ENCODE assay signal across 16 cellular contexts in genomic region chr7:47556511-47557180, GRCh38. TPM values are rescaled to one million over a fixed set of nuclear protein-coding genes. Genes with fewer than 3 reads are reported as not detected.
A peak's percentile ranks its signal among the peaks of the same experiment; 100 is the strongest.
DNase-seq lines count a peak whose midpoint lies in the region; ATAC-seq and TF ChIP-seq lines count a peak whose summit lies in the region.
"Had no signal": no experiment of that assay in that cellular context is flagged by ENCODE, and none has a peak within 500 bp of the region (broad histone marks: within the 10 kb centered on the region; RNA-seq: fewer than 3 reads in every experiment).

No MANE protein-coding gene starts in this region.

- no peak overlapping the region for H3K4me3 Mint-ChIP-seq in endodermal cell
- H3K4me3 Mint-ChIP-seq: activated CD4-positive, alpha-beta T cell treated with anti-CD3 and anti-CD28 coated beads for 36 hours; activated T-cell treated with anti-CD3 and anti-CD28 coated beads, Interleukin-2, amount 50 U/mL, for 4 hours; T-helper 1 cell treated with Interleukin-12 subunit alpha and Interleukin-12 subunit beta and Interleukin-4 antibody, amounts not matched to agents 30 μg/mL and 1 μg/mL, for 36 hours had no signal

- peak overlapping the region; percentile 81 for H3K27ac Mint-ChIP-seq in endodermal cell
- H3K27ac Mint-ChIP-seq: activated CD4-positive, alpha-beta T cell treated with anti-CD3 and anti-CD28 coated beads for 36 hours; T-helper 1 cell treated with Interleukin-12 subunit alpha and Interleukin-12 subunit beta and Interleukin-4 antibody, amounts not matched to agents 30 μg/mL and 1 μg/mL, for 36 hours had no signal

- H3K4me3 ChIP-seq in endodermal cell (ENCODE audit: low read length) = no peak overlapping the region
- H3K4me3 ChIP-seq in osteoblast (ENCODE audit: insufficient read depth, low read length) = no peak overlapping the region
- no peak overlapping the region for H3K4me3 ChIP-seq in BE2C (ENCODE audit: low read depth, low read length)
- H3K4me3 ChIP-seq: lung, ovary had no signal

- WGBS in endodermal cell (ENCODE audit: insufficient coverage in 1 of 2, insufficient read length in 1 of 2), 2 experiments = 89 to 100% methylated on average over 5 to 13 of the region's 13 CpGs

- H3K27me3 Mint-ChIP-seq in endodermal cell (ENCODE audit: insufficient read depth) = peaks cover 3% of the 10 kb centered on the region
- H3K27me3 Mint-ChIP-seq: activated CD4-positive, alpha-beta T cell treated with anti-CD3 and anti-CD28 coated beads for 36 hours had no signal

- H3K36me3 ChIP-seq in endodermal cell (ENCODE audit: control insufficient read depth, insufficient read depth, low read length) = no peaks in the 10 kb centered on the region
- H3K36me3 ChIP-seq in osteoblast (ENCODE audit: insufficient read depth, low read length) = no peaks in the 10 kb centered on the region
- no peaks in the 10 kb centered on the region for H3K36me3 ChIP-seq in BE2C
- H3K36me3 ChIP-seq: ovary had no signal

- peaks cover 34% of the 10 kb centered on the region for H4K20me1 ChIP-seq in osteoblast (ENCODE audit: insufficient read depth, low read length)

- peaks cover 7% of the 10 kb centered on the region for H3K9me3 Mint-ChIP-seq in endodermal cell
- H3K9me3 Mint-ChIP-seq: T-helper 1 cell treated with Interleukin-12 subunit alpha and Interleukin-12 subunit beta and Interleukin-4 antibody, amounts not matched to agents 30 μg/mL and 1 μg/mL, for 36 hours had no signal

- H3K9me3 ChIP-seq in endodermal cell (ENCODE audit: control insufficient read depth, low read length) = peaks cover 5% of the 10 kb centered on the region
- H3K9me3 ChIP-seq in osteoblast (ENCODE audit: low read depth, low read length) = no peaks in the 10 kb centered on the region
- H3K9me3 ChIP-seq in BE2C = no peaks in the 10 kb centered on the region
- H3K9me3 ChIP-seq: ovary had no signal

- H2AFZ ChIP-seq in osteoblast (ENCODE audit: low read length) = no peak overlapping the region

- H3K36me3 Mint-ChIP-seq in endodermal cell (ENCODE audit: low read depth) = peaks cover 6% of the 10 kb centered on the region

- H3K27me3 ChIP-seq in endodermal cell (ENCODE audit: control insufficient read depth, insufficient read depth, low read length, poor library complexity, severe bottlenecking) (no peaks in the 10 kb centered on the region), osteoblast (ENCODE audit: insufficient read depth, low read length) (no peaks in the 10 kb centered on the region), BE2C (no peaks in the 10 kb centered on the region)
- H3K27me3 ChIP-seq: ovary had no signal

- H3K4me1 ChIP-seq in endodermal cell (ENCODE audit: control insufficient read depth, insufficient read depth, low read length) (peaks cover 11% of the 10 kb centered on the region), osteoblast (ENCODE audit: insufficient read depth, low read length) (peaks cover 37% of the 10 kb centered on the region), BE2C (no peaks in the 10 kb centered on the region)

- DNase-seq in Daoy (ENCODE audit: low read depth) (peak; percentile 58), NOMO-1 treated with dmso at 0.1 percent for 144 hours (lab: John Stamatoyannopoulos, UW; ENCODE audit: unreplicated experiment) (peak; percentile 6), endodermal cell (no peak), osteoblast (ENCODE audit: insufficient read length, low spot score, missing footprints) (peak; percentile 92), AML-193 (lab: John Stamatoyannopoulos, UW) (no peak), BE2C (no peak)
- no peak for DNase-seq in effector CD4-positive, alpha-beta T cell
- DNase-seq: activated CD4-positive, alpha-beta T cell treated with anti-CD3 and anti-CD28 coated beads for 36 hours; activated T-cell treated with anti-CD3 and anti-CD28 coated beads, Interleukin-2, amount 50 U/mL, for 4 hours; NCI-H1092; NCI-H2227 treated with DMSO at 0.1 percent for 48 hours; OCI-M1; ovary had no signal

- no peak overlapping the region for H3K27ac ChIP-seq in endodermal cell (ENCODE audit: low read depth, low read length)
- peak overlapping the region; percentile 47 for H3K27ac ChIP-seq in osteoblast (ENCODE audit: low read depth, low read length)
- H3K27ac ChIP-seq: ovary had no signal

- TF ChIP-seq CTCF in endodermal cell (conservative IDR thresholded peaks at IDR 0.05) = no peak
- no peak for TF ChIP-seq CTCF in osteoblast (IDR thresholded peaks at IDR 0.05; ENCODE audit: extremely low read depth, low read depth, low read length)
- no peak for TF ChIP-seq CTCF in BE2C (IDR thresholded peaks at IDR 0.05; ENCODE audit: low read depth, low read length)

- H3K4me2 ChIP-seq in osteoblast (ENCODE audit: insufficient read depth, low read length) = peak overlapping the region; percentile 42

- peaks cover 38% of the 10 kb centered on the region for H3K4me1 Mint-ChIP-seq in endodermal cell
- H3K4me1 Mint-ChIP-seq: activated CD4-positive, alpha-beta T cell treated with anti-CD3 and anti-CD28 coated beads for 36 hours had no signal

- no peak for ATAC-seq in HG02571 (IDR thresholded peaks at IDR 0.05; ENCODE audit: unreplicated experiment)
- ATAC-seq: activated CD4-positive, alpha-beta T cell treated with anti-CD3 and anti-CD28 coated beads for 36 hours; activated T-cell treated with anti-CD3 and anti-CD28 coated beads, Interleukin-2, amount 50 U/mL, for 4 hours had no signal

- H3K9ac ChIP-seq in endodermal cell (ENCODE audit: extremely low read depth, low read length, poor library complexity, severe bottlenecking) = no peak overlapping the region

- peaks cover 58% of the 10 kb centered on the region for H3K79me2 ChIP-seq in osteoblast (ENCODE audit: insufficient read depth, low read length)

RNA-seq across cellular contexts. Expression of gene TNS3, which starts 25.3 kb away (rescaled TPM):
- total RNA-seq in Daoy (2014; rRNA removed; shearing (Covaris generic)) = 58.3 and 58.4 TPM in 2 replicates
- total RNA-seq in endodermal cell (10 to 100 TPM; 33.8 to 38.5 TPM), osteoblast (67.3 and 88.1 TPM in 2 replicates)
- 18.1 TPM for polyA plus RNA-seq in endodermal cell (2013, experiment 1 of 2)
- 19.3 TPM for polyA plus RNA-seq in endodermal cell (2013, experiment 2 of 2)
- 1.2 TPM for polyA plus RNA-seq in BE2C (2012; ENCODE audit: insufficient read depth, insufficient read length, low read depth)

Comparison
In these comparisons a context has a peak if more than half of its experiments do, and no peak if none do; other contexts are left out.
1. DNase-seq: peak in Daoy (single experiment), NOMO-1 treated with dmso at 0.1 percent for 144 hours (single experiment) and osteoblast (single experiment); none in endodermal cell (single experiment), AML-193 (0 of 2), effector CD4-positive, alpha-beta T cell (single experiment) and BE2C (single experiment).